Comparison of ENCODE assay signal across 22 cellular contexts in the genomic region with DNA sequence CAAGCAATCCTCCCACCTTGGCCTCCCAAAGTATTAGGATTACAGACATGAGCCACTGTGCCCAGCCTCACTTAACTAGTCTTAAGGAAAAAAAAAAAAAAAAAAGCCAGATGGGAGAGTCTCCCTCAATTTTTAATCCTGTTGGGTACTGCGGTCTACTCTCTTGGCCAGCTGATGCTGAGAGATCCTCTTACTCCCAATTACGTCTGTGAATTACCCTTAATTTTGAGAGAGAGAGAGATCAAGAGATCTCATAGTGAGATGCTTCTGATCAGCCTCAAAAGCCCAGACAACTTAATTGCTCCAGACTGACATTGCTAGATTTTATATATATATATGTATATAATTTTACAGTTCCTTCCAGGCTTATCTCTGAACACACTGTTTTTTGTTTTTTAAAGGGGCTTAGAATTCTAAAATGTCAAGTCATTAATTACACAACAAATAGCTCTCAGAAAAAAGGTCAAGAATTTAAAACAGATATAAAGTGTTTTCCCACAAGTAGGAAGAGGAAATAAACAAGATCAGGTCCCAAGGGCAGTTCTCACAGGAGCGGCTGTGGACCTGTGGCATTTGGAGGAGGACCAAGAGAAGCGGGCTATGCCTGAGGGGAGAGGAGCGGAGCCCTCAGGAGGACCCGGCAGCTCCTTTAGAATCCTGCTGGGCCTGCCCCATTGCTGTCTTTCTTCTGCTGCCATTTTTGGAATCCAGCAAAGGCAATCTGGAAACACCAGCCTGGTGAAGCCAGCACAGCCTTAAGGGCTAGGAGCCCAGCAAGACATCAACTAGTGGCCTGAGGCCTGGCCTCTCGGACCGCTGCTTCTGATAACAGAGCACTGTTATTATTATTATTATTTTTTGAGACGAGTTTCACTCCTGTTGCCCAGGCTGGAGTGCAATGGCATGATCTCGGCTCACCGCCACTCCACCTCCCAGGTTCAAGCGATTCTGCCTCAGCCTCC. TPM values are rescaled to one million over a fixed set of nuclear protein-coding genes. Genes with fewer than 3 reads are reported as not detected.
DNase-seq lines count a peak whose midpoint lies in the region; ATAC-seq and TF ChIP-seq lines count a peak whose summit lies in the region.
"Had no signal": no experiment of that assay in that cellular context is flagged by ENCODE, and none has a peak within 500 bp of the region (broad histone marks: within the 10 kb centered on the region; RNA-seq: fewer than 3 reads in every experiment).

No MANE protein-coding gene starts in this region.

- no peak overlapping the region for H3K14ac ChIP-seq in mesenchymal stem cell (ENCODE audit: low read length in 2 of 2)

- H2BK120ac ChIP-seq in mesenchymal stem cell (ENCODE audit: low read depth, low read length) = no peak overlapping the region

- H3K9me3 Mint-ChIP-seq in chondrocyte (ENCODE audit: low read depth) = no peaks in the 10 kb centered on the region
- H3K9me3 Mint-ChIP-seq: activated CD4-positive, alpha-beta T cell treated with anti-CD3 and anti-CD28 coated beads, Interleukin-2, amount 10 ng/mL, durations not matched to agents 24 days and 14 days; brain had no signal

- peak overlapping the region; percentile 54 for H3K27ac ChIP-seq in mesenchymal stem cell (ENCODE audit: low read length, poor library complexity, severe bottlenecking)
- H3K27ac ChIP-seq in tibial nerve = peak overlapping the region in 3 of 4 donors; percentile 23 to 80 (median 41)
- H3K27ac ChIP-seq: A549, KMS-11, pancreas, SK-N-MC had no signal

- no peak overlapping the region for H2BK5ac ChIP-seq in mesenchymal stem cell (ENCODE audit: low read depth, low read length, poor library complexity, severe bottlenecking)

- H3K27me3 Mint-ChIP-seq in chondrocyte (ENCODE audit: low read depth) = no peaks in the 10 kb centered on the region

- peaks cover 39% of the 10 kb centered on the region for H3K4me1 Mint-ChIP-seq in chondrocyte (ENCODE audit: low read depth)
- H3K4me1 Mint-ChIP-seq: activated CD4-positive, alpha-beta T cell treated with anti-CD3 and anti-CD28 coated beads, Interleukin-2, amount 10 ng/mL, durations not matched to agents 24 days and 14 days had no signal

- no peak overlapping the region for H3K23ac ChIP-seq in mesenchymal stem cell (ENCODE audit: low read length in 2 of 2)

- H3K27ac Mint-ChIP-seq in chondrocyte (ENCODE audit: unreplicated experiment) = peak overlapping the region; percentile 65
- H3K27ac Mint-ChIP-seq: activated CD4-positive, alpha-beta T cell treated with anti-CD3 and anti-CD28 coated beads, Interleukin-2, amount 10 ng/mL, durations not matched to agents 24 days and 14 days had no signal

- H4K91ac ChIP-seq in mesenchymal stem cell (ENCODE audit: low read length) = no peak overlapping the region

- 86% methylated on average over 10 of the region's 12 CpGs for WGBS in mesenchymal stem cell
- 61 to 68% methylated on average over 12 of the region's 12 CpGs for WGBS in tibial nerve, 2 donors

- no peak overlapping the region for H3K4me2 ChIP-seq in mesenchymal stem cell (ENCODE audit: low read length, poor library complexity, severe bottlenecking)
- H3K4me2 ChIP-seq: A549, KMS-11 had no signal

- no peak overlapping the region for H2AFZ ChIP-seq in mesenchymal stem cell (ENCODE audit: low read depth, low read length)

- ATAC-seq in Right ventricle myocardium superior (ENCODE audit: poor library complexity) (peak; percentile 28), GM21619 (IDR thresholded peaks at IDR 0.05; ENCODE audit: unreplicated experiment) (no peak)
- ATAC-seq: A549; pancreas; stimulated activated naive CD8-positive, alpha-beta T cell treated with anti-CD3 and anti-CD28 coated beads, Interleukin-15, Interleukin-2, amounts not matched to agents 100 U/mL and 50 U/mL, for 24 hours had no signal

- peak overlapping the region; percentile 71 for H2AK5ac ChIP-seq in mesenchymal stem cell (ENCODE audit: low read length, severe bottlenecking)

- no peaks in the 10 kb centered on the region for H3K36me3 Mint-ChIP-seq in chondrocyte (ENCODE audit: low read depth)

- H3K9me3 ChIP-seq in mesenchymal stem cell (ENCODE audit: control insufficient read depth, low read length) (no peaks in the 10 kb centered on the region), tibial nerve (no peaks in the 10 kb centered on the region)
- H3K9me3 ChIP-seq: A549, esophagus squamous epithelium, pancreas had no signal

- no peak overlapping the region for H3K4me3 Mint-ChIP-seq in chondrocyte (ENCODE audit: unreplicated experiment)
- H3K4me3 Mint-ChIP-seq: activated CD4-positive, alpha-beta T cell treated with anti-CD3 and anti-CD28 coated beads, Interleukin-2, amount 10 ng/mL, durations not matched to agents 24 days and 14 days; brain had no signal

- no peak for DNase-seq in Right ventricle myocardium superior
- no peak for DNase-seq in cardiac septum (ENCODE audit: low spot score)
- DNase-seq in chondrocyte (ENCODE audit: low spot score) = no peak
- DNase-seq in mesenchymal stem cell = peak; percentile 67
- DNase-seq in tibial nerve (ENCODE audit: low spot score in 2 of 2) = no peak
- DNase-seq in NCI-H2029 (lab: John Stamatoyannopoulos, UW) = no peak
- DNase-seq in GM19240 (ENCODE audit: insufficient read length, low spot score) = no peak
- DNase-seq: activated CD4-positive, alpha-beta T cell treated with anti-CD3 and anti-CD28 coated beads, Interleukin-2, amount 10 ng/mL, durations not matched to agents 24 days and 14 days; activated naive CD4-positive, alpha-beta T cell treated with anti-CD3 and anti-CD28 coated beads, Interleukin-2, amount 50 U/mL, for 16 hours; activated T-cell treated with anti-CD3 and anti-CD28 coated beads for 4 hours; esophagus squamous epithelium; GOT3; kidney glomerular epithelial cell; NCI-H1092 treated with DMSO at 0.1 percent for 48 hours; NCI-H226; pancreas; stimulated activated naive CD8-positive, alpha-beta T cell treated with anti-CD3 and anti-CD28 coated beads, Interleukin-15, Interleukin-2, amounts not matched to agents 100 U/mL and 50 U/mL, for 24 hours had no signal

- no peak overlapping the region for H2BK15ac ChIP-seq in mesenchymal stem cell (ENCODE audit: low read depth, poor library complexity, severe bottlenecking)

- H3K79me1 ChIP-seq in mesenchymal stem cell (replicated peaks; ENCODE audit: low read length, poor library complexity, severe bottlenecking) = peaks cover 15% of the 10 kb centered on the region

- no peak overlapping the region for H3K4ac ChIP-seq in mesenchymal stem cell (ENCODE audit: low read depth in 1 of 2, low read length in 2 of 2)

- H3K27me3 ChIP-seq in mesenchymal stem cell (ENCODE audit: control insufficient read depth in 1 of 2, insufficient read depth in 1 of 2, low read length in 2 of 2) (no peaks in the 10 kb centered on the region), tibial nerve (no peaks in the 10 kb centered on the region)
- H3K27me3 ChIP-seq: esophagus squamous epithelium, pancreas had no signal

- H3K4me1 ChIP-seq in mesenchymal stem cell (ENCODE audit: control insufficient read depth, insufficient read depth, low read depth, low read length) (peaks cover 24% of the 10 kb centered on the region), tibial nerve (peaks cover 0 to 49% (median 16%) of the 10 kb centered on the region in 4 donors)
- H3K4me1 ChIP-seq: A549, pancreas had no signal

- peak overlapping the region in 1 of 2 experiments; percentile 35 for H3K18ac ChIP-seq in mesenchymal stem cell (ENCODE audit: low read depth in 1 of 2, low read length in 2 of 2)

- TF ChIP-seq CTCF in chondrocyte (IDR thresholded peaks at IDR 0.05) (no peak), tibial nerve (IDR thresholded peaks at IDR 0.05) (no peak)

- no peak overlapping the region for H3K4me3 ChIP-seq in mesenchymal stem cell (ENCODE audit: insufficient read depth in 1 of 2, low read depth in 1 of 2, low read length in 2 of 2)
- no peak overlapping the region for H3K4me3 ChIP-seq in tibial nerve
- H3K4me3 ChIP-seq: A549, esophagus squamous epithelium, pancreas, SK-N-MC had no signal

- intact Hi-C loops in Right ventricle myocardium superior (cut with DNase I) (no loop called here), cardiac septum (cut with DNase I) (no loop called here)

- TF ChIP-seq EP300 in tibial nerve (IDR thresholded peaks at IDR 0.05) = no peak

- no peak overlapping the region for H4K8ac ChIP-seq in mesenchymal stem cell (ENCODE audit: low read length)

- H2BK12ac ChIP-seq in mesenchymal stem cell (ENCODE audit: low read length in 2 of 2) = no peak overlapping the region

- H3K9ac ChIP-seq in mesenchymal stem cell (ENCODE audit: low read length) = peak overlapping the region; percentile 69
- H3K9ac ChIP-seq: KMS-11 had no signal

- H3K36me3 ChIP-seq in mesenchymal stem cell (ENCODE audit: control insufficient read depth in 1 of 2, insufficient read depth in 2 of 2, low read depth in 1 of 2, low read length in 2 of 2) = peaks cover 0 to 25% of the 10 kb centered on the region in 2 experiments
- H3K36me3 ChIP-seq in tibial nerve = no peaks in the 10 kb centered on the region
- H3K36me3 ChIP-seq: esophagus squamous epithelium, pancreas had no signal

- no peak for TF ChIP-seq POLR2A in tibial nerve (IDR thresholded peaks at IDR 0.05)

RNA-seq across cellular contexts. Expression of gene DENND2A, which starts 30.1 kb away (rescaled TPM):
- total RNA-seq in Right ventricle myocardium superior = 11.6 TPM
- total RNA-seq in cardiac septum = 7.2 TPM
- total RNA-seq in chondrocyte = 6.5 to 16.3 TPM (median 16.0 TPM) in 3 replicates
- 17.2 TPM for polyA plus RNA-seq in mesenchymal stem cell (2013, experiment 1 of 2)
- 19.9 TPM for polyA plus RNA-seq in mesenchymal stem cell (2013, experiment 2 of 2)
- 10 to 100 TPM; 18.3 to 28.0 (median 24.2) TPM for total RNA-seq in tibial nerve
- total RNA-seq: activated CD4-positive, alpha-beta T cell treated with anti-CD3 and anti-CD28 coated beads, Interleukin-2, amount 10 ng/mL, durations not matched to agents 24 days and 14 days had no signal
